In the genomic region with DNA sequence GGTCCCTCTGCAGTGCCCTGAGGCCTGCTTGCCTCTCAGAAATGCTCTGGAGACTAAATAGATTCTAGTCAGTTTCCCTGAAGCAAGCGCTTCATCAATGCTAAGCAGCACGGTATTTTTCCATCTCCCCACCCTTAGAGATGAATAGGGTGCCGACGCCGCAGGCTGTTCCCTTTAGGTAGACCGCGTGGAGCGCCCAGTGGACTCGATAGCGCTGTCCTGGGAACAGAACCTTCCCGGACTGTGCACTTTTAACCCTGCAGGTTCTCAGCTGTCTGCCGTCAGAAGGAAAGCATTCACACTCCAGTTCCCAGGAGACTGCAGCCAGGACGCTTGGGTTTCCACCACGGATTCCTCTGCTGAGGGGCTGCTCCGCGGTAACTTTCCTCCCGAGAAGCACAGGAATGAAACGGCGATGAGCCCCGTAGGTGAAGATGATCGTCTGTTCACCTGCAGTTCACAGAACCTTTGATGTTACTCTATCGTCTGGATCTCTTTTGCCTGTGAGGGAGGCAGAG, we compare ENCODE assay signal across 37 cellular contexts. TPM values are rescaled to one million over a fixed set of nuclear protein-coding genes. Genes with fewer than 3 reads are reported as not detected.
"Had no signal": no experiment of that assay in that cellular context is flagged by ENCODE, and none has a peak within 500 bp of the region (broad histone marks: within the 10 kb centered on the region; RNA-seq: fewer than 3 reads in every experiment).

No MANE protein-coding gene starts in this region.

- ATAC-seq: activated CD4-positive, CD25-positive, alpha-beta regulatory T cell treated with anti-CD3 and anti-CD28 coated beads, Interleukin-2, amount 50 U/mL, for 24 hours; activated CD8-positive, alpha-beta T cell treated with anti-CD3 and anti-CD28 coated beads for 36 hours; activated T-cell treated with anti-CD3 and anti-CD28 coated beads, Interleukin-2, amount 50 U/mL, for 72 hours; activated T-helper 17 cell treated with anti-CD3 and anti-CD28 coated beads, Interleukin-2, amount 50 U/mL, for 72 hours; esophagus mucosa; T-helper 17 cell had no signal

- H3K4me1 Mint-ChIP-seq: activated B cell treated with CpG ODN at 0.5 μM for 24 hours; activated T-helper 17 cell treated with anti-CD3 and anti-CD28 coated beads, Interleukin-2, amount 50 U/mL, for 72 hours; central memory CD8-positive, alpha-beta T cell had no signal

- H3K9me3 Mint-ChIP-seq: activated B cell treated with CpG ODN at 0.5 μM for 24 hours; activated CD8-positive, alpha-beta T cell treated with anti-CD3 and anti-CD28 coated beads for 36 hours; activated T-cell treated with anti-CD3 and anti-CD28 coated beads, Interleukin-2, amount 50 U/mL, for 24 hours; activated T-cell treated with anti-CD3 and anti-CD28 coated beads, Interleukin-2, amount 50 U/mL, for 72 hours; activated T-helper 17 cell treated with anti-CD3 and anti-CD28 coated beads, Interleukin-2, amount 50 U/mL, for 72 hours; central memory CD8-positive, alpha-beta T cell; dendritic cell treated with granulocyte-macrophage colony-stimulating factor and Interleukin-4, amounts not matched to agents 40 ng/mL and 50 ng/mL, for 4 days; endodermal cell; T-helper 2 cell treated with Interferon-gamma antibody and Interleukin-4, amounts not matched to agents 5 μg/mL and 100 μg/mL, for 36 hours had no signal

- H3K27ac Mint-ChIP-seq: activated B cell treated with CpG ODN at 0.5 μM for 24 hours; activated CD8-positive, alpha-beta T cell treated with anti-CD3 and anti-CD28 coated beads for 36 hours; activated naive CD8-positive, alpha-beta T cell; activated T-cell treated with anti-CD3 and anti-CD28 coated beads, Interleukin-2, amount 50 U/mL, for 24 hours; activated T-cell treated with anti-CD3 and anti-CD28 coated beads, Interleukin-2, amount 50 U/mL, for 72 hours; activated T-helper 17 cell treated with anti-CD3 and anti-CD28 coated beads, Interleukin-2, amount 50 U/mL, for 72 hours; dendritic cell treated with granulocyte-macrophage colony-stimulating factor and Interleukin-4, amounts not matched to agents 40 ng/mL and 50 ng/mL, for 4 days; endodermal cell; T-helper 17 cell; T-helper 2 cell treated with Interferon-gamma antibody and Interleukin-4, amounts not matched to agents 5 μg/mL and 100 μg/mL, for 36 hours had no signal

- H3K4me3 ChIP-seq: coronary artery, dorsolateral prefrontal cortex had no signal

- DNase-seq: activated B cell treated with CpG ODN at 0.5 μM for 24 hours; activated CD4-positive, alpha-beta T cell treated with anti-CD3 and anti-CD28 coated beads for 48 hours; activated CD4-positive, alpha-beta T cell treated with anti-CD3 and anti-CD28 coated beads, Interleukin-2, amount 50 U/mL, for 1 hour; activated CD4-positive, alpha-beta T cell treated with anti-CD3 and anti-CD28 coated beads, Interleukin-2, amount 50 U/mL, for 48 hours; activated CD8-positive, alpha-beta memory T cell treated with anti-CD3 and anti-CD28 coated beads for 24 hours; activated CD8-positive, alpha-beta T cell treated with anti-CD3 and anti-CD28 coated beads for 36 hours; activated effector memory CD4-positive, alpha-beta T cell treated with Interleukin-2 at 50 U/mL for 16 hours; activated gamma-delta T cell treated with Interleukin-2 at 50 U/mL for 16 hours; activated naive CD4-positive, alpha-beta T cell treated with anti-CD3 and anti-CD28 coated beads, Interleukin-2, amount 50 U/mL, for 16 hours; activated naive CD4-positive, alpha-beta T cell treated with Interleukin-2 at 50 U/mL for 16 hours; activated T-cell treated with anti-CD3 and anti-CD28 coated beads for 4 hours; activated T-cell treated with anti-CD3 and anti-CD28 coated beads, Interleukin-2, amount 50 U/mL, for 24 hours; activated T-cell treated with anti-CD3 and anti-CD28 coated beads, Interleukin-2, amount 50 U/mL, for 72 hours; amniotic stem cell; anterior cingulate cortex; brain microvascular endothelial cell; dorsolateral prefrontal cortex; effector memory CD4-positive, alpha-beta T cell; endodermal cell; foreskin fibroblast; T-helper 1 cell; T-helper 17 cell; T1000; WERI-Rb-1 had no signal

- H3K36me3 Mint-ChIP-seq: activated naive CD8-positive, alpha-beta T cell had no signal

- H3K36me3 ChIP-seq: brain microvascular endothelial cell, WERI-Rb-1 had no signal

- H3K27me3 ChIP-seq: brain microvascular endothelial cell had no signal

- H3K27ac ChIP-seq: brain microvascular endothelial cell, coronary artery, dorsolateral prefrontal cortex, WERI-Rb-1 had no signal

- H3K27me3 Mint-ChIP-seq: activated T-cell treated with anti-CD3 and anti-CD28 coated beads, Interleukin-2, amount 50 U/mL, for 24 hours had no signal

- H3K4me3 Mint-ChIP-seq: activated B cell treated with CpG ODN at 0.5 μM for 24 hours; activated CD8-positive, alpha-beta T cell treated with anti-CD3 and anti-CD28 coated beads for 36 hours; activated naive CD8-positive, alpha-beta T cell; activated T-cell treated with anti-CD3 and anti-CD28 coated beads, Interleukin-2, amount 50 U/mL, for 24 hours; activated T-cell treated with anti-CD3 and anti-CD28 coated beads, Interleukin-2, amount 50 U/mL, for 72 hours; activated T-helper 17 cell treated with anti-CD3 and anti-CD28 coated beads, Interleukin-2, amount 50 U/mL, for 72 hours; central memory CD8-positive, alpha-beta T cell; dendritic cell treated with granulocyte-macrophage colony-stimulating factor and Interleukin-4, amounts not matched to agents 40 ng/mL and 50 ng/mL, for 4 days; endodermal cell; T-helper 17 cell; T-helper 2 cell treated with Interferon-gamma antibody and Interleukin-4, amounts not matched to agents 5 μg/mL and 100 μg/mL, for 36 hours had no signal

RNA-seq across cellular contexts. Expression of a gene that starts 9.1 kb away (rescaled TPM):
- total RNA-seq: activated B cell treated with CpG ODN at 0.5 μM for 24 hours; activated CD8-positive, alpha-beta T cell treated with anti-CD3 and anti-CD28 coated beads for 36 hours; activated T-cell treated with anti-CD3 and anti-CD28 coated beads, Interleukin-2, amount 50 U/mL, for 72 hours; activated T-helper 17 cell treated with anti-CD3 and anti-CD28 coated beads, Interleukin-2, amount 50 U/mL, for 72 hours; astrocyte; cardiac septum; cerebellum; endodermal cell; epithelial cell of proximal tubule; esophagus mucosa; frontal cortex had no signal

RNA-seq across cellular contexts. Expression of a gene that starts 15.0 kb away (rescaled TPM):
- total RNA-seq: activated B cell treated with CpG ODN at 0.5 μM for 24 hours; activated CD8-positive, alpha-beta T cell treated with anti-CD3 and anti-CD28 coated beads for 36 hours; activated T-helper 17 cell treated with anti-CD3 and anti-CD28 coated beads, Interleukin-2, amount 50 U/mL, for 72 hours; T-helper 17 cell had no signal
